In the genomic region with DNA sequence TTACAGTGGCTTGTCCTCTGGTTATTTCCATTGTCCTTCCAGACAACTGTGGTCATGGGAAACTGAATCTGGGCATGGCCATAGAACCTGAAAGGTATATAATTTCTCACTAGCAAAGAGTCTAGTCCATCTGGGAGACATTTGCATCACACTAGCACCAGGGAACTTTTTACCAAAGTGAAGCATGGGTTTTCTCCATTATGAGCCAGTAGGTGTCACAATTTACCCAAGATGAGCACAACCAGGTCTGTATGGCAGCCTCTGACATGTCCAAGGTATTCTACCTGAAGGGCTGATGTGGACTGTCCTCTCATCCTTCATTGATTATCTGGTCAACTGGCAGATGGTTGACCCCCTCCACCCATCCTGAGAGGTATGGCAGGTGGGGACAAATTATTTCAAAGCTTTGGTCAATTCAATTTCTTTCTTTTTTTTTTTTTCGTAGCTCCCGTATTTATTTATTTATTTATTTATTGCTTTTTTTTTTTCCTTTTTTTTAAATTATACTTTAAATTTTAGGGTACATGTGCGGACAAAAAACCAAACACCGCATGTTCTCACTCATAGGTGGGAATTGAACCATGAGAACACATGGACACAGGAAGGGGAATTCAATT, we compare ENCODE assay signal across 8 cellular contexts.
DNase-seq lines count a peak whose midpoint lies in the region; ATAC-seq, FAIRE-seq and TF ChIP-seq lines count a peak whose summit lies in the region.

No MANE protein-coding gene starts in this region.

- SMC1A ChIA-PET in GM12878 (lab: Charles Lee; ENCODE audit: uncharacterized antibody, unreplicated experiment), result interaction anchor here (0.6 kb wide), 1 partner anchor 13 kb away, joined by 3 read pairs; no protein-coding TSS in a partner anchor

- WGBS in GM12878 (ENCODE audit: insufficient coverage, insufficient replicate concordance, low lambda C conversion rate, missing lambda C conversion rate), result 51% methylated on average over 4 of the region's 4 CpGs

- no peaks in the 10 kb centered on the region for H4K20me1 ChIP-seq in GM12878 (ENCODE audit: control insufficient read depth, insufficient read depth)

- peak; percentile 81 for ATAC-seq in GM21360 (IDR thresholded peaks at IDR 0.05; ENCODE audit: unreplicated experiment)
- peak; percentile 57 for ATAC-seq in GM12878

- H3K9ac ChIP-seq in GM12878 (ENCODE audit: control insufficient read depth, insufficient read depth, low read length), result no peak overlapping the region

- DNase-seq in BJ (ENCODE audit: low read depth) (no peak), M059J (ENCODE audit: low read depth) (peak; percentile 60), GM12878 (ENCODE audit: low read depth, low spot score) (no peak), retinal pigment epithelial cell (ENCODE audit: low read depth) (peak; percentile 7), epidermal melanocyte (ENCODE audit: insufficient read length, low spot score) (no peak), hypothalamus (lab: John Stamatoyannopoulos, UW) (no peak)
- DNase-seq in activated CD4-positive, CD25-positive, alpha-beta regulatory T cell (lab: John Stamatoyannopoulos, UW), result no peak

- TF ChIP-seq POLR2A in GM12878 (IDR thresholded peaks at IDR 0.05; ENCODE audit: low read depth, low read length), result no peak

- H3K79me2 ChIP-seq in GM12878 (ENCODE audit: control insufficient read depth, insufficient read depth, low read length), result no peaks in the 10 kb centered on the region

- TF ChIP-seq EP300 in GM12878 (IDR thresholded peaks at IDR 0.05; ENCODE audit: borderline replicate concordance in 1 of 2, control insufficient read depth in 1 of 2, low read depth in 2 of 2, low read length in 2 of 2), result no peak

- CTCF ChIA-PET in BJ (lab: Yijun Ruan, JAX), result interaction anchor here (0.6 to 1.0 kb wide), 8 partner anchors 9 to 1037 kb away, joined by 3 to 5 read pairs (median 3); no protein-coding TSS in a partner anchor
- CTCF ChIA-PET in GM12878 (lab: Yijun Ruan, JAX), result interaction anchor here (0.6 to 0.8 kb wide), 3 partner anchors 21 to 479 kb away, joined by 3 read pairs; no protein-coding TSS in a partner anchor

- no peaks in the 10 kb centered on the region for H3K36me3 ChIP-seq in BJ (ENCODE audit: control insufficient read depth, insufficient read depth, low read length)
- no peaks in the 10 kb centered on the region for H3K36me3 ChIP-seq in GM12878 (ENCODE audit: control insufficient read depth in 2 of 2, insufficient read depth in 2 of 2, low read length in 1 of 2)

- H3K27me3 ChIP-seq in BJ (ENCODE audit: control insufficient read depth, insufficient read depth, low read length) (no peaks in the 10 kb centered on the region), GM12878 (replicated peaks in 1 of 2; ENCODE audit: control insufficient read depth in 2 of 2, insufficient read depth in 2 of 2, low read length in 1 of 2) (no peaks in the 10 kb centered on the region)

- no peaks in the 10 kb centered on the region for H3K9me3 ChIP-seq in GM12878 (replicated peaks; ENCODE audit: control insufficient read depth, insufficient read depth, low read length)

- no TSS peak for BruUV-seq in GM12878 (replicated peaks; lab: Mats Ljungman, UMichigan)

- no peak for FAIRE-seq in GM12878 (lab: Jason Lieb, UNC)

- H3K4me3 ChIP-seq in BJ (ENCODE audit: low read depth, low read length) (no peak overlapping the region), GM12878 (no peak overlapping the region), retinal pigment epithelial cell (ENCODE audit: low read length) (no peak overlapping the region)

- POLR2A ChIA-PET in BJ (lab: Charles Lee) (interaction anchor here (0.6 kb wide), 1 partner anchor 849 kb away, joined by 5 read pairs; no protein-coding TSS in a partner anchor), GM12878 (lab: Charles Lee) (interaction anchor here (0.6 kb wide), 1 partner anchor 792 kb away, joined by 4 read pairs; no protein-coding TSS in a partner anchor)

- no peak overlapping the region for H2AFZ ChIP-seq in GM12878 (ENCODE audit: control insufficient read depth, low read depth, low read length)

- H3K4me1 ChIP-seq in GM12878 (ENCODE audit: control insufficient read depth, insufficient read depth, low read length), result no peaks in the 10 kb centered on the region

- TF ChIP-seq RAD21 in GM12878 (IDR thresholded peaks at IDR 0.05; ENCODE audit: insufficient read depth, low read depth, low read length), result peak; percentile 68

- no peak overlapping the region for H3K27ac ChIP-seq in GM12878 (ENCODE audit: control insufficient read depth, insufficient read depth)

- intact Hi-C loops in GM12878 (cut with micrococcal nuclease; ENCODE audit: unreplicated experiment), result loop anchor here (10.0 kb wide), 2 partner anchors 261 to 1081 kb away; no protein-coding TSS in a partner anchor

- TF ChIP-seq CTCF in BJ (IDR thresholded peaks at IDR 0.05; ENCODE audit: insufficient read depth, low read depth, low read length) (peak; percentile 44), GM12878 (IDR thresholded peaks at IDR 0.05 in 2 of 3, conservative IDR thresholded peaks at IDR 0.05 in 1 of 3; ENCODE audit: control insufficient read depth in 2 of 3, extremely low read depth in 1 of 3, insufficient read depth in 1 of 3, low read depth in 3 of 3, low read length in 3 of 3) (peak; percentile 15 to 42 (median 31); a peak in 4 of 6 replicates), retinal pigment epithelial cell (conservative IDR thresholded peaks at IDR 0.05; ENCODE audit: low read depth, low read length) (peak; percentile 69)

- RAD21 ChIA-PET in GM12878 (lab: Charles Lee; ENCODE audit: unreplicated experiment), result interaction anchor here (0.7 kb wide), 1 partner anchor 819 kb away, joined by 3 read pairs; no protein-coding TSS in a partner anchor

- in situ Hi-C loops in GM12878 (cut with MboI), result no loop called here

- H3K4me2 ChIP-seq in GM12878 (ENCODE audit: control insufficient read depth, insufficient read depth), result no peak overlapping the region

TF ChIP-seq in GM12878, 131 proteins besides CTCF, POLR2A, EP300 and RAD21:
- TF ChIP-seq ATF7 (IDR thresholded peaks at IDR 0.05; ENCODE audit: low read depth) (no peak), JUNB (IDR thresholded peaks at IDR 0.05) (no peak), FOS (IDR thresholded peaks at IDR 0.05; ENCODE audit: borderline replicate concordance, extremely low read depth, insufficient read length) (no peak), ASH2L (IDR thresholded peaks at IDR 0.05; ENCODE audit: borderline replicate concordance, low read depth) (no peak), ETV6 (conservative IDR thresholded peaks at IDR 0.05 in 1 of 2, IDR thresholded peaks at IDR 0.05 in 1 of 2; ENCODE audit: borderline replicate concordance in 1 of 2, low read depth in 1 of 2) (no peak), ZNF24 (IDR thresholded peaks at IDR 0.05) (no peak), IKZF1 (conservative IDR thresholded peaks at IDR 0.05) (no peak), CREM (IDR thresholded peaks at IDR 0.05; ENCODE audit: low read depth) (no peak), NFYA (IDR thresholded peaks at IDR 0.05; ENCODE audit: borderline replicate concordance, low read depth, low read length) (no peak)
- TF ChIP-seq, protein P1, sequence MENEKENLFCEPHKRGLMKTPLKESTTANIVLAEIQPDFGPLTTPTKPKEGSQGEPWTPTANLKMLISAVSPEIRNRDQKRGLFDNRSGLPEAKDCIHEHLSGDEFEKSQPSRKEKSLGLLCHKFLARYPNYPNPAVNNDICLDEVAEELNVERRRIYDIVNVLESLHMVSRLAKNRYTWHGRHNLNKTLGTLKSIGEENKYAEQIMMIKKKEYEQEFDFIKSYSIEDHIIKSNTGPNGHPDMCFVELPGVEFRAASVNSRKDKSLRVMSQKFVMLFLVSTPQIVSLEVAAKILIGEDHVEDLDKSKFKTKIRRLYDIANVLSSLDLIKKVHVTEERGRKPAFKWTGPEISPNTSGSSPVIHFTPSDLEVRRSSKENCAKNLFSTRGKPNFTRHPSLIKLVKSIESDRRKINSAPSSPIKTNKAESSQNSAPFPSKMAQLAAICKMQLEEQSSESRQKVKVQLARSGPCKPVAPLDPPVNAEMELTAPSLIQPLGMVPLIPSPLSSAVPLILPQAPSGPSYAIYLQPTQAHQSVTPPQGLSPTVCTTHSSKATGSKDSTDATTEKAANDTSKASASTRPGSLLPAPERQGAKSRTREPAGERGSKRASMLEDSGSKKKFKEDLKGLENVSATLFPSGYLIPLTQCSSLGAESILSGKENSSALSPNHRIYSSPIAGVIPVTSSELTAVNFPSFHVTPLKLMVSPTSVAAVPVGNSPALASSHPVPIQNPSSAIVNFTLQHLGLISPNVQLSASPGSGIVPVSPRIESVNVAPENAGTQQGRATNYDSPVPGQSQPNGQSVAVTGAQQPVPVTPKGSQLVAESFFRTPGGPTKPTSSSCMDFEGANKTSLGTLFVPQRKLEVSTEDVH (IDR thresholded peaks at IDR 0.05; ENCODE audit: low read depth, partially characterized antibody), result no peak
- TF ChIP-seq, protein P2, sequence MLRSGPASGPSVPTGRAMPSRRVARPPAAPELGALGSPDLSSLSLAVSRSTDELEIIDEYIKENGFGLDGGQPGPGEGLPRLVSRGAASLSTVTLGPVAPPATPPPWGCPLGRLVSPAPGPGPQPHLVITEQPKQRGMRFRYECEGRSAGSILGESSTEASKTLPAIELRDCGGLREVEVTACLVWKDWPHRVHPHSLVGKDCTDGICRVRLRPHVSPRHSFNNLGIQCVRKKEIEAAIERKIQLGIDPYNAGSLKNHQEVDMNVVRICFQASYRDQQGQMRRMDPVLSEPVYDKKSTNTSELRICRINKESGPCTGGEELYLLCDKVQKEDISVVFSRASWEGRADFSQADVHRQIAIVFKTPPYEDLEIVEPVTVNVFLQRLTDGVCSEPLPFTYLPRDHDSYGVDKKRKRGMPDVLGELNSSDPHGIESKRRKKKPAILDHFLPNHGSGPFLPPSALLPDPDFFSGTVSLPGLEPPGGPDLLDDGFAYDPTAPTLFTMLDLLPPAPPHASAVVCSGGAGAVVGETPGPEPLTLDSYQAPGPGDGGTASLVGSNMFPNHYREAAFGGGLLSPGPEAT (IDR thresholded peaks at IDR 0.05; ENCODE audit: low read depth), result no peak

Comparison
In these comparisons a context has a peak if more than half of its experiments do, and no peak if none do; other contexts are left out.
1. DNase-seq: peak in M059J (single experiment) and retinal pigment epithelial cell (single experiment); none in BJ (single experiment), GM12878 (single experiment), epidermal melanocyte (single experiment), activated CD4-positive, CD25-positive, alpha-beta regulatory T cell (0 of 4) and hypothalamus (0 of 51).
2. Peak in every context shown above with its lines, with median percentiles within 50 percentile points of each other: CTCF ChIP-seq.